Comparison of ENCODE assay signal across 11 cellular contexts in genomic region chr6:2037230-2037926, GRCh38.
DNase-seq lines count a peak whose midpoint lies in the region; ATAC-seq and TF ChIP-seq lines count a peak whose summit lies in the region.
"Had no signal": no experiment of that assay in that cellular context is flagged by ENCODE, and none has a peak within 500 bp of the region (broad histone marks: within the 10 kb centered on the region; RNA-seq: fewer than 3 reads in every experiment).

No MANE protein-coding gene starts in this region.

- peaks cover 5% of the 10 kb centered on the region for H3K27me3 Mint-ChIP-seq in activated naive CD4-positive, alpha-beta T cell treated with anti-CD3 and anti-CD28 coated beads for 36 hours (ENCODE audit: low read depth)
- H3K27me3 Mint-ChIP-seq in T-helper 17 cell (no peaks in the 10 kb centered on the region), endothelial cell (ENCODE audit: unreplicated experiment) (no peaks in the 10 kb centered on the region)
- H3K27me3 Mint-ChIP-seq: B cell had no signal

- intact Hi-C loops in activated naive CD4-positive, alpha-beta T cell treated with anti-CD3 and anti-CD28 coated beads for 36 hours (cut with micrococcal nuclease), result loop anchor here (2.0 to 5.0 kb wide), 2 partner anchors 150 to 433 kb away; no protein-coding TSS in a partner anchor
- intact Hi-C loops in sciatic nerve (cut with DNase I), result no loop called here

- peak; percentile 47 for TF ChIP-seq CTCF in fibroblast of the aortic adventitia (IDR thresholded peaks at IDR 0.05; ENCODE audit: insufficient read depth, low read length)
- TF ChIP-seq CTCF in endothelial cell (IDR thresholded peaks at IDR 0.05; ENCODE audit: unreplicated experiment), result no peak

- H3K4me3 ChIP-seq in fibroblast of the aortic adventitia (ENCODE audit: low read depth, low read length), result no peak overlapping the region

- no peak overlapping the region for H3K27ac Mint-ChIP-seq in activated naive CD4-positive, alpha-beta T cell treated with anti-CD3 and anti-CD28 coated beads for 36 hours
- no peak overlapping the region for H3K27ac Mint-ChIP-seq in T-helper 17 cell
- no peak overlapping the region for H3K27ac Mint-ChIP-seq in endothelial cell (ENCODE audit: unreplicated experiment)
- H3K27ac Mint-ChIP-seq: B cell had no signal

- H3K9me3 ChIP-seq in T-helper 17 cell (ENCODE audit: control insufficient read depth, low read length, poor library complexity, severe bottlenecking), result no peaks in the 10 kb centered on the region

- ATAC-seq in T-helper 17 cell (no peak), sciatic nerve (peak; percentile 65), GM18909 (IDR thresholded peaks at IDR 0.05; ENCODE audit: poor library complexity, unreplicated experiment) (no peak)

- no peak overlapping the region for H3K4me3 Mint-ChIP-seq in activated naive CD4-positive, alpha-beta T cell treated with anti-CD3 and anti-CD28 coated beads for 36 hours
- H3K4me3 Mint-ChIP-seq in T-helper 17 cell (peak overlapping the region; percentile 31), endothelial cell (ENCODE audit: unreplicated experiment) (no peak overlapping the region)
- H3K4me3 Mint-ChIP-seq: B cell had no signal

- H3K9me3 Mint-ChIP-seq in activated naive CD4-positive, alpha-beta T cell treated with anti-CD3 and anti-CD28 coated beads for 36 hours, result no peaks in the 10 kb centered on the region
- H3K9me3 Mint-ChIP-seq in endothelial cell (ENCODE audit: unreplicated experiment), result no peaks in the 10 kb centered on the region
- H3K9me3 Mint-ChIP-seq: activated T-cell treated with anti-CD3 and anti-CD28 coated beads, Interleukin-2, amount 50 U/mL, for 4 hours had no signal

- H3K4me1 Mint-ChIP-seq in activated naive CD4-positive, alpha-beta T cell treated with anti-CD3 and anti-CD28 coated beads for 36 hours (ENCODE audit: low read depth), result peaks cover 25% of the 10 kb centered on the region
- H3K4me1 Mint-ChIP-seq in T-helper 17 cell, result peaks cover 30% of the 10 kb centered on the region
- peaks cover 4% of the 10 kb centered on the region for H3K4me1 Mint-ChIP-seq in endothelial cell (ENCODE audit: unreplicated experiment)
- H3K4me1 Mint-ChIP-seq: B cell had no signal

- peak; percentile 31 for DNase-seq in activated naive CD4-positive, alpha-beta T cell treated with anti-CD3 and anti-CD28 coated beads for 36 hours
- no peak for DNase-seq in activated naive CD4-positive, alpha-beta T cell (lab: John Stamatoyannopoulos, UW)
- DNase-seq in T-helper 17 cell (no peak), fibroblast of the aortic adventitia (ENCODE audit: low read depth) (peak; percentile 61), sciatic nerve (ENCODE audit: low spot score) (no peak), endothelial cell (ENCODE audit: low spot score) (no peak), NCI-H2227 (lab: John Stamatoyannopoulos, UW; ENCODE audit: unreplicated experiment) (no peak)
- DNase-seq: activated T-cell treated with anti-CD3 and anti-CD28 coated beads, Interleukin-2, amount 50 U/mL, for 4 hours; retina had no signal

- CTCF ChIA-PET in activated naive CD4-positive, alpha-beta T cell treated with anti-CD3 and anti-CD28 coated beads for 36 hours (lab: Charles Lee), result interaction anchor here (0.9 kb wide), 1 partner anchor 32 kb away, joined by 3 read pairs; no protein-coding TSS in a partner anchor

- peaks cover 3% of the 10 kb centered on the region for H3K36me3 Mint-ChIP-seq in activated naive CD4-positive, alpha-beta T cell treated with anti-CD3 and anti-CD28 coated beads for 36 hours (ENCODE audit: low read depth)
- peaks cover 3% of the 10 kb centered on the region for H3K36me3 Mint-ChIP-seq in T-helper 17 cell (ENCODE audit: low read depth)
- H3K36me3 Mint-ChIP-seq in endothelial cell (ENCODE audit: low read depth, unreplicated experiment), result no peaks in the 10 kb centered on the region

Comparison
In these comparisons a context has a peak if more than half of its experiments do, and no peak if none do; other contexts are left out.
1. DNase-seq: peak in activated naive CD4-positive, alpha-beta T cell treated with anti-CD3 and anti-CD28 coated beads for 36 hours (single experiment) and fibroblast of the aortic adventitia (single experiment); none in activated naive CD4-positive, alpha-beta T cell (0 of 4), T-helper 17 cell (0 of 3), sciatic nerve (single experiment), endothelial cell (single experiment) and NCI-H2227 (single experiment).